Comparison of ENCODE assay signal across 1 cellular context in genomic region chr16:4529085-4530060, GRCh38.
A peak's percentile ranks its signal among the peaks of the same experiment; 100 is the strongest.
TF ChIP-seq lines count a peak whose summit lies in the region.

No MANE protein-coding gene starts in this region.

TF ChIP-seq in HEK293, 187 proteins besides CTCF, POLR2A, EP300 and RAD21 (continued from another document and continues in another):
- TF ChIP-seq PRDM2 (tag by site-specific recombination; IDR thresholded peaks at IDR 0.05; ENCODE audit: borderline replicate concordance) (no peak), ZNF639 (tag by site-specific recombination; IDR thresholded peaks at IDR 0.05) (no peak), ZFP3 (tag by site-specific recombination; IDR thresholded peaks at IDR 0.05; ENCODE audit: low read depth) (no peak), ZNF571 (tag by site-specific recombination; IDR thresholded peaks at IDR 0.05) (no peak), ZNF366 (tag by site-specific recombination; conservative IDR thresholded peaks at IDR 0.05) (0 out of 2 replicates have a peak, but pooled peaks have one; percentile 34), ZSCAN23 (tag by site-specific recombination; IDR thresholded peaks at IDR 0.05) (no peak), BCL11B (tag by site-specific recombination; IDR thresholded peaks at IDR 0.05; ENCODE audit: low read depth) (no peak), ZNF701 (tag by site-specific recombination; IDR thresholded peaks at IDR 0.05) (no peak), ZNF416 (tag by site-specific recombination; IDR thresholded peaks at IDR 0.05) (no peak), ZNF174 (tag by site-specific recombination; IDR thresholded peaks at IDR 0.05) (no peak), ZXDB (tag by site-specific recombination; IDR thresholded peaks at IDR 0.05) (peak; percentile 53; the same call in 1 of the 2 replicates), ZNF518A (tag by site-specific recombination; conservative IDR thresholded peaks at IDR 0.05; ENCODE audit: low read depth) (no peak), ZNF140 (tag by site-specific recombination; IDR thresholded peaks at IDR 0.05) (no peak), ZNF211 (tag by site-specific recombination; IDR thresholded peaks at IDR 0.05; ENCODE audit: low read depth) (no peak), GLIS1 (tag by site-specific recombination; IDR thresholded peaks at IDR 0.05) (peak; percentile 90), ZNF280D (tag by site-specific recombination; IDR thresholded peaks at IDR 0.05) (no peak), ZBTB20 (tag by site-specific recombination; IDR thresholded peaks at IDR 0.05) (0 out of 2 replicates have a peak, but pooled peaks have one; percentile 19), REPIN1 (tag by site-specific recombination; IDR thresholded peaks at IDR 0.05; ENCODE audit: low read depth) (no peak), ZNF146 (tag by site-specific recombination; IDR thresholded peaks at IDR 0.05) (no peak), TRIM28 (IDR thresholded peaks at IDR 0.05; ENCODE audit: borderline replicate concordance, low read length) (no peak), ZNF155 (tag by site-specific recombination; IDR thresholded peaks at IDR 0.05) (no peak), PRDM6 (tag by site-specific recombination; IDR thresholded peaks at IDR 0.05) (no peak), ZNF114 (tag by site-specific recombination; IDR thresholded peaks at IDR 0.05) (no peak), HOXC10 (CRISPR knock-in tag; IDR thresholded peaks at IDR 0.05) (no peak), ZNF112 (tag by site-specific recombination; IDR thresholded peaks at IDR 0.05) (no peak), ZNF629 (tag by site-specific recombination; IDR thresholded peaks at IDR 0.05) (peak; percentile 57), HOXA7 (CRISPR knock-in tag; IDR thresholded peaks at IDR 0.05; ENCODE audit: borderline replicate concordance) (no peak), ZNF473 (tag by site-specific recombination; IDR thresholded peaks at IDR 0.05) (no peak), ZFP41 (tag by site-specific recombination; IDR thresholded peaks at IDR 0.05; ENCODE audit: borderline replicate concordance) (no peak), PRDM1 (tag by site-specific recombination; IDR thresholded peaks at IDR 0.05) (peak; percentile 16; the same call in 1 of the 2 replicates), ZNF521 (tag by site-specific recombination; IDR thresholded peaks at IDR 0.05) (no peak)
- TF ChIP-seq, protein P1, sequence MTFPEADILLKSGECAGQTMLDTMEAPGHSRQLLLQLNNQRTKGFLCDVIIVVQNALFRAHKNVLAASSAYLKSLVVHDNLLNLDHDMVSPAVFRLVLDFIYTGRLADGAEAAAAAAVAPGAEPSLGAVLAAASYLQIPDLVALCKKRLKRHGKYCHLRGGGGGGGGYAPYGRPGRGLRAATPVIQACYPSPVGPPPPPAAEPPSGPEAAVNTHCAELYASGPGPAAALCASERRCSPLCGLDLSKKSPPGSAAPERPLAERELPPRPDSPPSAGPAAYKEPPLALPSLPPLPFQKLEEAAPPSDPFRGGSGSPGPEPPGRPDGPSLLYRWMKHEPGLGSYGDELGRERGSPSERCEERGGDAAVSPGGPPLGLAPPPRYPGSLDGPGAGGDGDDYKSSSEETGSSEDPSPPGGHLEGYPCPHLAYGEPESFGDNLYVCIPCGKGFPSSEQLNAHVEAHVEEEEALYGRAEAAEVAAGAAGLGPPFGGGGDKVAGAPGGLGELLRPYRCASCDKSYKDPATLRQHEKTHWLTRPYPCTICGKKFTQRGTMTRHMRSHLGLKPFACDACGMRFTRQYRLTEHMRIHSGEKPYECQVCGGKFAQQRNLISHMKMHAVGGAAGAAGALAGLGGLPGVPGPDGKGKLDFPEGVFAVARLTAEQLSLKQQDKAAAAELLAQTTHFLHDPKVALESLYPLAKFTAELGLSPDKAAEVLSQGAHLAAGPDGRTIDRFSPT (tag by site-specific recombination; IDR thresholded peaks at IDR 0.05) = peak; percentile 62
- TF ChIP-seq, protein P2, sequence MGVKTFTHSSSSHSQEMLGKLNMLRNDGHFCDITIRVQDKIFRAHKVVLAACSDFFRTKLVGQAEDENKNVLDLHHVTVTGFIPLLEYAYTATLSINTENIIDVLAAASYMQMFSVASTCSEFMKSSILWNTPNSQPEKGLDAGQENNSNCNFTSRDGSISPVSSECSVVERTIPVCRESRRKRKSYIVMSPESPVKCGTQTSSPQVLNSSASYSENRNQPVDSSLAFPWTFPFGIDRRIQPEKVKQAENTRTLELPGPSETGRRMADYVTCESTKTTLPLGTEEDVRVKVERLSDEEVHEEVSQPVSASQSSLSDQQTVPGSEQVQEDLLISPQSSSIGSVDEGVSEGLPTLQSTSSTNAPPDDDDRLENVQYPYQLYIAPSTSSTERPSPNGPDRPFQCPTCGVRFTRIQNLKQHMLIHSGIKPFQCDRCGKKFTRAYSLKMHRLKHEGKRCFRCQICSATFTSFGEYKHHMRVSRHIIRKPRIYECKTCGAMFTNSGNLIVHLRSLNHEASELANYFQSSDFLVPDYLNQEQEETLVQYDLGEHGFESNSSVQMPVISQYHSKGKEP (tag by site-specific recombination; IDR thresholded peaks at IDR 0.05) = no peak
- TF ChIP-seq, protein P3, sequence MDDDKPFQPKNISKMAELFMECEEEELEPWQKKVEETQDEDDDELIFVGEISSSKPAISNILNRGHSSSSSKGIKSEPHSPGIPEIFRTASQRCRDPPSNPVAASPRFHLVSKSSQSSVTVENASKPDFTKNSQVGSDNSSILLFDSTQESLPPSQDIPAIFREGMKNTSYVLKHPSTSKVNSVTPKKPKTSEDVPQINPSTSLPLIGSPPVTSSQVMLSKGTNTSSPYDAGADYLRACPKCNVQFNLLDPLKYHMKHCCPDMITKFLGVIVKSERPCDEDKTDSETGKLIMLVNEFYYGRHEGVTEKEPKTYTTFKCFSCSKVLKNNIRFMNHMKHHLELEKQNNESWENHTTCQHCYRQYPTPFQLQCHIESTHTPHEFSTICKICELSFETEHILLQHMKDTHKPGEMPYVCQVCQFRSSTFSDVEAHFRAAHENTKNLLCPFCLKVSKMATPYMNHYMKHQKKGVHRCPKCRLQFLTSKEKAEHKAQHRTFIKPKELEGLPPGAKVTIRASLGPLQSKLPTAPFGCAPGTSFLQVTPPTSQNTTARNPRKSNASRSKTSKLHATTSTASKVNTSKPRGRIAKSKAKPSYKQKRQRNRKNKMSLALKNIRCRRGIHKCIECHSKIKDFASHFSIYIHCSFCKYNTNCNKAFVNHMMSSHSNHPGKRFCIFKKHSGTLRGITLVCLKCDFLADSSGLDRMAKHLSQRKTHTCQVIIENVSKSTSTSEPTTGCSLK (tag by site-specific recombination; IDR thresholded peaks at IDR 0.05) = no peak
